In genomic region chr1:1856161-1856560, GRCh38 we compare ENCODE assay signal across 8 cellular contexts. TPM values are rescaled to one million over a fixed set of nuclear protein-coding genes. Genes with fewer than 3 reads are reported as not detected.
DNase-seq lines count a peak whose midpoint lies in the region; ATAC-seq and TF ChIP-seq lines count a peak whose summit lies in the region.
"Not testable (repeated sequence)": the region's sequence is repeated elsewhere in the genome, so short reads cannot be mapped to it uniquely, and the experiment has no call there.
"Had no signal": no experiment of that assay in that cellular context is flagged by ENCODE, and none has a peak within 500 bp of the region (broad histone marks: within the 10 kb centered on the region; RNA-seq: fewer than 3 reads in every experiment).

No MANE protein-coding gene starts in this region.

- intact Hi-C loops in CD4-positive, alpha-beta memory T cell (cut with micrococcal nuclease), result loop anchor here (5.0 to 10.0 kb wide), 2 partner anchors 36 to 51 kb away; partner anchors contain the start of gene GNB1
- intact Hi-C loops in left ventricle myocardium inferior (cut with micrococcal nuclease), result not testable (repeated sequence)
- intact Hi-C loops in natural killer cell (cut with micrococcal nuclease), result loop anchor here (5.0 kb wide), 1 partner anchor 51 kb away; no protein-coding TSS in a partner anchor

- not testable (repeated sequence) for H2AFZ ChIP-seq in H9 (ENCODE audit: low read length)

- not testable (repeated sequence) for H3K27me3 ChIP-seq in CD4-positive, alpha-beta memory T cell (ENCODE audit: insufficient read depth, low read length); H9 (ENCODE audit: insufficient read depth, low read length); left ventricle myocardium inferior (ENCODE audit: low read depth)

- not testable (repeated sequence) for H4K20me1 ChIP-seq in H9 (ENCODE audit: control insufficient read depth, insufficient read depth, insufficient read length)

- H3K14ac ChIP-seq in H9 (ENCODE audit: insufficient read depth, low read length), result not testable (repeated sequence)

- not testable (repeated sequence) for H3K23me2 ChIP-seq in H9 (ENCODE audit: insufficient read length, low read depth, low read length, poor library complexity, severe bottlenecking)

- H4K5ac ChIP-seq in H9 (ENCODE audit: insufficient read length, low read depth, low read length), result not testable (repeated sequence)

- CTCF ChIA-PET in CD4-positive, alpha-beta memory T cell (lab: Charles Lee; ENCODE audit: partially characterized antibody), result not testable (repeated sequence)

- not testable (repeated sequence) for H3K9ac ChIP-seq in H9 (ENCODE audit: extremely low read depth, insufficient read length, low read length)

- not testable (repeated sequence) for H3K18ac ChIP-seq in H9 (ENCODE audit: insufficient read length, low read depth, low read length)

- not testable (repeated sequence) for H3K9me3 ChIP-seq in CD4-positive, alpha-beta memory T cell (ENCODE audit: control insufficient read depth in 1 of 2, low read length in 2 of 2); H9 (ENCODE audit: control insufficient read depth, low read depth, low read length); T-helper 17 cell (ENCODE audit: control insufficient read depth, low read length, poor library complexity, severe bottlenecking); left ventricle myocardium inferior (replicated peaks)

- not testable (repeated sequence) for H3K27ac ChIP-seq in CD4-positive, alpha-beta memory T cell (ENCODE audit: low read depth, low read length); H9 (ENCODE audit: insufficient read length, low read depth, low read length)
- peak overlapping the region; percentile 90 for H3K27ac ChIP-seq in left ventricle myocardium inferior (replicated peaks)

- not testable (repeated sequence) for H2BK12ac ChIP-seq in H9 (ENCODE audit: insufficient read length, low read depth, low read length)

- H2BK120ac ChIP-seq in H9 (ENCODE audit: low read depth, low read length, poor library complexity, severe bottlenecking), result not testable (repeated sequence)

- ATAC-seq in T-helper 17 cell; natural killer cell; stimulated activated effector memory CD8-positive, alpha-beta T cell treated with anti-CD3 and anti-CD28 coated beads, Interleukin-12 subunit alpha, Interleukin-12 subunit beta, amount 100 ng/mL, for 72 hours: not testable (repeated sequence)

- H3K36me3 Mint-ChIP-seq in CD4-positive, alpha-beta memory T cell, result peaks cover 5 to 11% of the 10 kb centered on the region in 2 donors
- H3K36me3 Mint-ChIP-seq in H9 (ENCODE audit: insufficient read depth in 1 of 3, low read depth in 3 of 3), result peaks cover 5 to 12% (median 8%) of the 10 kb centered on the region in 3 experiments; a peak in 5 of 7 replicates
- H3K36me3 Mint-ChIP-seq in T-helper 17 cell (ENCODE audit: low read depth); activated naive CD8-positive, alpha-beta T cell; natural killer cell: not testable (repeated sequence)
- H3K36me3 Mint-ChIP-seq in stimulated activated effector memory CD8-positive, alpha-beta T cell treated with anti-CD3 and anti-CD28 coated beads, Interleukin-12 subunit alpha, Interleukin-12 subunit beta, amount 100 ng/mL, for 72 hours, result peaks cover 48% of the 10 kb centered on the region

- POLR2A ChIA-PET in CD4-positive, alpha-beta memory T cell (lab: Charles Lee; ENCODE audit: partially characterized antibody), result not testable (repeated sequence)

- H3K4me2 ChIP-seq in H9 (ENCODE audit: insufficient read depth, insufficient read length, low read length), result not testable (repeated sequence)

- not testable (repeated sequence) for DNase-seq in CD4-positive, alpha-beta memory T cell; H9; T-helper 17 cell; left ventricle myocardium inferior; natural killer cell; stimulated activated effector memory CD8-positive, alpha-beta T cell treated with anti-CD3 and anti-CD28 coated beads, Interleukin-12 subunit alpha, Interleukin-12 subunit beta, amount 100 ng/mL, for 72 hours (ENCODE audit: low spot score in 2 of 2)

- H2BK5ac ChIP-seq in H9 (ENCODE audit: insufficient read length, low read length), result not testable (repeated sequence)

- not testable (repeated sequence) for H3K36me3 ChIP-seq in CD4-positive, alpha-beta memory T cell (ENCODE audit: insufficient read depth, low read length); left ventricle myocardium inferior

- H3K27me3 Mint-ChIP-seq in CD4-positive, alpha-beta memory T cell; H9 (ENCODE audit: low read depth); T-helper 17 cell; activated naive CD8-positive, alpha-beta T cell; natural killer cell (ENCODE audit: low read depth in 2 of 2): not testable (repeated sequence)

- peaks cover 61% of the 10 kb centered on the region for H3K79me2 ChIP-seq in H9 (ENCODE audit: insufficient read depth, low read length)

- H3K56ac ChIP-seq in H9 (ENCODE audit: insufficient read length, low read depth, low read length), result not testable (repeated sequence)

- H3T11ph ChIP-seq in H9 (ENCODE audit: low read length), result not testable (repeated sequence)

- H4K8ac ChIP-seq in H9 (replicated peaks; ENCODE audit: insufficient read length, low read depth, low read length), result not testable (repeated sequence)

- TF ChIP-seq CTCF in H9 (conservative IDR thresholded peaks at IDR 0.05); left ventricle myocardium inferior (IDR thresholded peaks at IDR 0.05; ENCODE audit: borderline replicate concordance); natural killer cell (IDR thresholded peaks at IDR 0.05): not testable (repeated sequence)

- H2BK15ac ChIP-seq in H9 (ENCODE audit: low read depth, low read length), result not testable (repeated sequence)

- H3K4me1 Mint-ChIP-seq in CD4-positive, alpha-beta memory T cell, result peaks cover 48 to 79% (median 63%) of the 10 kb centered on the region in 4 donors
- H3K4me1 Mint-ChIP-seq in H9 (peaks cover 37 to 38% of the 10 kb centered on the region in 2 experiments), T-helper 17 cell (peaks cover 46% of the 10 kb centered on the region), natural killer cell (peaks cover 63 to 77% of the 10 kb centered on the region in 2 donors)
- H3K4me1 Mint-ChIP-seq in activated naive CD8-positive, alpha-beta T cell (ENCODE audit: low read depth), result peaks cover 72% of the 10 kb centered on the region
- H3K4me1 Mint-ChIP-seq in stimulated activated effector memory CD8-positive, alpha-beta T cell treated with anti-CD3 and anti-CD28 coated beads, Interleukin-12 subunit alpha, Interleukin-12 subunit beta, amount 100 ng/mL, for 72 hours, result peaks cover 73% of the 10 kb centered on the region

- H3K4me3 ChIP-seq in CD4-positive, alpha-beta memory T cell (ENCODE audit: low read length in 2 of 2); left ventricle myocardium inferior: not testable (repeated sequence)

- no CpG with 5 or more reads among the region's 6 CpGs for WGBS in H9 (ENCODE audit: extremely low coverage, insufficient read length, low lambda C conversion rate)

- peak overlapping the region in 5 of 7 donors; percentile 62 to 84 (median 66) for H3K27ac Mint-ChIP-seq in CD4-positive, alpha-beta memory T cell
- H3K27ac Mint-ChIP-seq in H9 (peak overlapping the region; percentile 49 to 71 (median 71); a peak in 3 of 7 replicates), T-helper 17 cell (peak overlapping the region; percentile 82), natural killer cell (peak overlapping the region; percentile 63 to 80)
- H3K27ac Mint-ChIP-seq in activated naive CD8-positive, alpha-beta T cell, result peak overlapping the region; percentile 41
- peak overlapping the region; percentile 81 for H3K27ac Mint-ChIP-seq in stimulated activated effector memory CD8-positive, alpha-beta T cell treated with anti-CD3 and anti-CD28 coated beads, Interleukin-12 subunit alpha, Interleukin-12 subunit beta, amount 100 ng/mL, for 72 hours

- H2BK20ac ChIP-seq in H9 (ENCODE audit: low read depth, low read length, poor library complexity, severe bottlenecking), result not testable (repeated sequence)

- not testable (repeated sequence) for H2AK5ac ChIP-seq in H9 (ENCODE audit: insufficient read length, low read length)

- peak overlapping the region in 2 of 8 donors; percentile 21 to 34 for H3K4me3 Mint-ChIP-seq in CD4-positive, alpha-beta memory T cell
- not testable (repeated sequence) for H3K4me3 Mint-ChIP-seq in H9; T-helper 17 cell; activated naive CD8-positive, alpha-beta T cell; natural killer cell; stimulated activated effector memory CD8-positive, alpha-beta T cell treated with anti-CD3 and anti-CD28 coated beads, Interleukin-12 subunit alpha, Interleukin-12 subunit beta, amount 100 ng/mL, for 72 hours

- not testable (repeated sequence) for H4K91ac ChIP-seq in H9 (ENCODE audit: insufficient read length, low read depth, low read length)

- peaks cover 13% of the 10 kb centered on the region for H3K79me1 ChIP-seq in H9 (ENCODE audit: insufficient read depth, low read depth, low read length, poor library complexity, severe bottlenecking)

- not testable (repeated sequence) for H3K23ac ChIP-seq in H9 (ENCODE audit: insufficient read length, low read depth, low read length)

- H3K9me3 Mint-ChIP-seq in CD4-positive, alpha-beta memory T cell; H9; activated naive CD8-positive, alpha-beta T cell (ENCODE audit: low read depth); natural killer cell; stimulated activated effector memory CD8-positive, alpha-beta T cell treated with anti-CD3 and anti-CD28 coated beads, Interleukin-12 subunit alpha, Interleukin-12 subunit beta, amount 100 ng/mL, for 72 hours: not testable (repeated sequence)

- H3K4me1 ChIP-seq in CD4-positive, alpha-beta memory T cell (ENCODE audit: insufficient read depth, low read length), result peaks cover 78% of the 10 kb centered on the region
- not testable (repeated sequence) for H3K4me1 ChIP-seq in H9 (ENCODE audit: insufficient read depth, low read length)
- H3K4me1 ChIP-seq in left ventricle myocardium inferior, result peaks cover 84% of the 10 kb centered on the region

- not testable (repeated sequence) for H3K4ac ChIP-seq in H9 (ENCODE audit: low read depth, low read length)

RNA-seq across cellular contexts. Expression of gene GNB1, which starts 34.7 kb away (rescaled TPM):
- 100 to 1,000 TPM; 257 to 276 TPM for total RNA-seq in CD4-positive, alpha-beta memory T cell
- polyA plus RNA-seq in CD4-positive, alpha-beta memory T cell, result 100 to 1,000 TPM in 1 of 2 donors, 10 to 100 TPM in 1; 70.9 to 137 TPM
- 382 and 400 TPM in 2 replicates for total RNA-seq in H9 (2021)
- total RNA-seq in T-helper 17 cell, result 100 to 1,000 TPM; 236 to 255 TPM
- total RNA-seq in left ventricle myocardium inferior, result 158 TPM
- 100 to 1,000 TPM; 285 to 304 (median 289) TPM for total RNA-seq in natural killer cell

RNA-seq across cellular contexts. Expression of gene CALML6, which starts 58.9 kb away (rescaled TPM):
- total RNA-seq in CD4-positive, alpha-beta memory T cell, result under 1 TPM; 0.44 to 0.78 TPM
- not detected for polyA plus RNA-seq in CD4-positive, alpha-beta memory T cell
- total RNA-seq in H9 (2021), result 1.4 and 1.7 TPM in 2 replicates
- under 1 TPM; 0.35 to 0.55 TPM for total RNA-seq in T-helper 17 cell
- total RNA-seq in left ventricle myocardium inferior, result not detected
- total RNA-seq in natural killer cell, result 1 to 10 TPM; 2.1 to 3.9 (median 2.9) TPM
- polyA plus RNA-seq: IgD-negative memory B cell had no signal
